ENCODE assay signal across 28 cellular contexts in genomic region chr6:28152531-28152930, GRCh38. TPM values are rescaled to one million over a fixed set of nuclear protein-coding genes. Genes with fewer than 3 reads are reported as not detected.
DNase-seq lines count a peak whose midpoint lies in the region; ATAC-seq, FAIRE-seq and TF ChIP-seq lines count a peak whose summit lies in the region.
"Had no signal": no experiment of that assay in that cellular context is flagged by ENCODE, and none has a peak within 500 bp of the region (broad histone marks: within the 10 kb centered on the region; RNA-seq: fewer than 3 reads in every experiment).

No MANE protein-coding gene starts in this region.

- peaks cover 46 to 88% of the 10 kb centered on the region in 2 experiments for H3K36me3 ChIP-seq in HepG2 (replicated peaks in 1 of 2; ENCODE audit: control insufficient read depth in 1 of 2, insufficient read depth in 2 of 2, low read length in 2 of 2)
- peaks cover 12 to 71% (median 40%) of the 10 kb centered on the region in 4 donors for H3K36me3 ChIP-seq in right lobe of liver
- peaks cover 98% of the 10 kb centered on the region for H3K36me3 ChIP-seq in K562 (ENCODE audit: control insufficient read depth, insufficient read depth, low read length)

- no TSS peak for BruUV-seq in HepG2 (replicated peaks; lab: Mats Ljungman, UMichigan)
- BruUV-seq in K562 (replicated peaks; lab: Mats Ljungman, UMichigan), result no TSS peak

- TF ChIP-seq EP300 in HepG2 (IDR thresholded peaks at IDR 0.05; ENCODE audit: low read depth in 2 of 2, low read length in 2 of 2) (no peak), HepG2 (CRISPR knock-in tag; IDR thresholded peaks at IDR 0.05; ENCODE audit: borderline replicate concordance) (no peak), K562 (IDR thresholded peaks at IDR 0.05; ENCODE audit: low read length) (no peak)

- H3K4me1 ChIP-seq in HepG2 (ENCODE audit: insufficient read depth, low read length) (no peaks in the 10 kb centered on the region), right lobe of liver (no peaks in the 10 kb centered on the region), K562 (replicated peaks in 1 of 2; ENCODE audit: control insufficient read depth in 2 of 2, insufficient read depth in 2 of 2, low read length in 2 of 2) (no peaks in the 10 kb centered on the region)
- H3K4me1 ChIP-seq: BE2C, BLaER1 had no signal

- H3K36me3 Mint-ChIP-seq in glutamatergic neuron (ENCODE audit: unreplicated experiment), result peaks cover 25% of the 10 kb centered on the region
- H3K36me3 Mint-ChIP-seq in activated T-cell treated with anti-CD3 and anti-CD28 coated beads, Interleukin-2, amount 50 U/mL, for 72 hours (ENCODE audit: insufficient read depth in 2 of 2), result peaks cover 41 to 70% of the 10 kb centered on the region in 2 donors

- TF ChIP-seq POLR2A in HepG2 (IDR thresholded peaks at IDR 0.05; ENCODE audit: insufficient read depth in 1 of 2, low read depth in 2 of 2, low read length in 2 of 2) (no peak), right lobe of liver (IDR thresholded peaks at IDR 0.05) (no peak), K562 (conservative IDR thresholded peaks at IDR 0.05) (no peak)

- no peak for DNase-seq in HepG2 (ENCODE audit: low spot score)
- DNase-seq in right lobe of liver, result no peak
- no peak for DNase-seq in K562 (ENCODE audit: extremely low read depth in 1 of 4, low spot score in 3 of 4)
- DNase-seq in glutamatergic neuron, result no peak
- no peak for DNase-seq in activated T-cell treated with anti-CD3 and anti-CD28 coated beads, Interleukin-2, amount 50 U/mL, for 72 hours
- DNase-seq: ACHN; BE2C; C1 segment of cervical spinal cord; CD4-positive, alpha-beta memory T cell; CD4-positive, CD25-positive, alpha-beta regulatory T cell; CD8-positive, alpha-beta memory T cell; COR-L47; DMS 273 treated with DMSO at 0.1 percent for 48 hours; DMS153; DMS53; DMS79; DND-41; EL; GDM1 had no signal

- peak overlapping the region; percentile 45 for H3K4me3 Mint-ChIP-seq in glutamatergic neuron (ENCODE audit: unreplicated experiment)
- no peak overlapping the region for H3K4me3 Mint-ChIP-seq in activated T-cell treated with anti-CD3 and anti-CD28 coated beads, Interleukin-2, amount 50 U/mL, for 72 hours
- H3K4me3 Mint-ChIP-seq: CD14-positive monocyte; CD4-positive, alpha-beta memory T cell; CD4-positive, CD25-positive, alpha-beta regulatory T cell; CD8-positive, alpha-beta memory T cell had no signal

- peaks cover 4% of the 10 kb centered on the region for H3K9me3 Mint-ChIP-seq in glutamatergic neuron (ENCODE audit: unreplicated experiment)
- peaks cover 5 to 6% of the 10 kb centered on the region in 2 donors for H3K9me3 Mint-ChIP-seq in activated T-cell treated with anti-CD3 and anti-CD28 coated beads, Interleukin-2, amount 50 U/mL, for 72 hours
- H3K9me3 Mint-ChIP-seq: CD8-positive, alpha-beta memory T cell had no signal

- no peak for TF ChIP-seq RAD21 in HepG2 (CRISPR knock-in tag; IDR thresholded peaks at IDR 0.05)
- TF ChIP-seq RAD21 in K562 (CRISPR knock-in tag; conservative IDR thresholded peaks at IDR 0.05 in 1 of 2, IDR thresholded peaks at IDR 0.05 in 1 of 2), result no peak

- 96% methylated on average over 2 of the region's 2 CpGs for WGBS in HepG2 (ENCODE audit: low lambda C conversion rate)
- whole genome bisulfite sequencing in right lobe of liver (ENCODE audit: insufficient coverage, low coverage, low lambda C conversion rate, missing lambda C conversion rate), result 85% methylated on average over 2 of the region's 2 CpGs
- 100% methylated on average over 2 of the region's 2 CpGs for WGBS in K562 (ENCODE audit: insufficient coverage, low coverage, missing lambda C conversion rate)

- H3K4me3 ChIP-seq in HepG2 (replicated peaks in 1 of 3; ENCODE audit: insufficient read depth in 1 of 3, low read depth in 2 of 3, low read length in 3 of 3) (no peak overlapping the region), right lobe of liver (no peak overlapping the region), K562 (no peak overlapping the region)
- H3K4me3 ChIP-seq: GM12878 had no signal

- POLR2A ChIA-PET in HepG2 (lab: Yijun Ruan, JAX), result interaction anchor here (0.8 to 0.9 kb wide), 2 partner anchors 9 kb away, joined by 3 to 5 read pairs; no protein-coding TSS in a partner anchor
- POLR2A ChIA-PET in K562 (lab: Yijun Ruan, JAX), result interaction anchor here (0.7 to 4.6 kb wide), 9 partner anchors 10 to 1216 kb away, joined by 3 to 50 read pairs (median 7); partner anchors contain the start of genes OR5V1, ZKSCAN8 and ZSCAN31

- in situ Hi-C loops in HepG2 (cut with HindIII; ENCODE audit: extremely low pct_ligation_motif_present, low pct_unique_long_range_greater_than_20kb), result no loop called here
- in situ Hi-C loops in K562 (cut with MboI), result no loop called here

- H3K4me2 ChIP-seq in HepG2 (ENCODE audit: low read depth, low read length) (no peak overlapping the region), K562 (ENCODE audit: insufficient read depth, low read length) (no peak overlapping the region)
- H3K4me2 ChIP-seq: BLaER1 had no signal

- H3K27me3 ChIP-seq in HepG2 (ENCODE audit: control insufficient read depth in 1 of 2, insufficient read depth in 2 of 2, low read length in 2 of 2) (no peaks in the 10 kb centered on the region), right lobe of liver (no peaks in the 10 kb centered on the region), K562 (ENCODE audit: control insufficient read depth in 2 of 2, insufficient read depth in 2 of 2, low read length in 2 of 2) (no peaks in the 10 kb centered on the region)
- H3K27me3 ChIP-seq: BE2C, BLaER1 had no signal

- CTCF ChIA-PET in HepG2 (lab: Yijun Ruan, JAX; ENCODE audit: low intra/inter-chr PET ratio, low total read pairs) (no interaction called here), K562 (lab: Yijun Ruan, JAX; ENCODE audit: low intra/inter-chr PET ratio) (no interaction called here)

- no peaks in the 10 kb centered on the region for H3K27me3 Mint-ChIP-seq in glutamatergic neuron (ENCODE audit: unreplicated experiment)
- no peaks in the 10 kb centered on the region for H3K27me3 Mint-ChIP-seq in activated T-cell treated with anti-CD3 and anti-CD28 coated beads, Interleukin-2, amount 50 U/mL, for 72 hours (ENCODE audit: low read depth)
- H3K27me3 Mint-ChIP-seq: CD4-positive, alpha-beta memory T cell; CD4-positive, CD25-positive, alpha-beta regulatory T cell; CD8-positive, alpha-beta memory T cell had no signal

- H3K9me3 ChIP-seq in HepG2 (ENCODE audit: low read length), result no peaks in the 10 kb centered on the region
- no peaks in the 10 kb centered on the region for H3K9me3 ChIP-seq in right lobe of liver
- peaks cover 14% of the 10 kb centered on the region for H3K9me3 ChIP-seq in K562 (replicated peaks; ENCODE audit: control insufficient read depth, insufficient read depth, low read depth, low read length)
- H3K9me3 ChIP-seq: BE2C had no signal

- H3K9ac ChIP-seq in HepG2 (ENCODE audit: insufficient read depth, low read depth, low read length) (no peak overlapping the region), K562 (ENCODE audit: insufficient read depth in 1 of 2, low read depth in 2 of 2, low read length in 2 of 2) (no peak overlapping the region)
- H3K9ac ChIP-seq: BLaER1 had no signal

- H3K27ac Mint-ChIP-seq in glutamatergic neuron (ENCODE audit: unreplicated experiment), result no peak overlapping the region
- no peak overlapping the region for H3K27ac Mint-ChIP-seq in activated T-cell treated with anti-CD3 and anti-CD28 coated beads, Interleukin-2, amount 50 U/mL, for 72 hours
- H3K27ac Mint-ChIP-seq: CD4-positive, CD25-positive, alpha-beta regulatory T cell; CD8-positive, alpha-beta memory T cell had no signal

- FAIRE-seq in HepG2 (lab: Jason Lieb, UNC) (no peak), K562 (lab: Jason Lieb, UNC) (no peak)
- FAIRE-seq: GM12892, GM18507, GM19239 had no signal

- no peak for TF ChIP-seq CTCF in HepG2 (CRISPR knock-in tag; IDR thresholded peaks at IDR 0.05)
- no peak for TF ChIP-seq CTCF in right lobe of liver (IDR thresholded peaks at IDR 0.05)
- no peak for TF ChIP-seq CTCF in K562 (IDR thresholded peaks at IDR 0.05 in 2 of 3, conservative IDR thresholded peaks at IDR 0.05 in 1 of 3; ENCODE audit: insufficient read depth in 2 of 3, low read depth in 1 of 3, low read length in 3 of 3)
- TF ChIP-seq CTCF in glutamatergic neuron (IDR thresholded peaks at IDR 0.05; ENCODE audit: partially characterized antibody, unreplicated experiment), result no peak

- no peaks in the 10 kb centered on the region for H4K20me1 ChIP-seq in HepG2 (ENCODE audit: insufficient read depth, low read length)
- H4K20me1 ChIP-seq in K562 (replicated peaks; ENCODE audit: control insufficient read depth, insufficient read depth, low read length), result no peaks in the 10 kb centered on the region

- no peak for ATAC-seq in HepG2
- no peak for ATAC-seq in right lobe of liver
- no peak for ATAC-seq in K562
- no peak for ATAC-seq in GM21423 (IDR thresholded peaks at IDR 0.05; ENCODE audit: unreplicated experiment)
- no peak for ATAC-seq in activated T-cell treated with anti-CD3 and anti-CD28 coated beads, Interleukin-2, amount 50 U/mL, for 72 hours (replicated peaks in 1 of 2)
- ATAC-seq: GM12878 had no signal

- H3K27ac ChIP-seq in HepG2 (ENCODE audit: extremely low read length, insufficient read depth, low read length), result no peak overlapping the region
- H3K27ac ChIP-seq in right lobe of liver, result no peak overlapping the region
- H3K27ac ChIP-seq in K562 (ENCODE audit: extremely low read depth, low read depth, low read length), result no peak overlapping the region
- H3K27ac ChIP-seq: 22Rv1, BLaER1 had no signal

- H2AFZ ChIP-seq in HepG2 (ENCODE audit: low read length), result no peak overlapping the region
- no peak overlapping the region for H2AFZ ChIP-seq in K562 (ENCODE audit: low read depth, low read length)

- intact Hi-C loops in HepG2 (cut with micrococcal nuclease; ENCODE audit: unreplicated experiment) (no loop called here), right lobe of liver (cut with DNase I) (no loop called here), K562 (cut with micrococcal nuclease) (no loop called here)

- H3K9me1 ChIP-seq in K562 (ENCODE audit: control insufficient read depth, insufficient read depth, low read length), result no peaks in the 10 kb centered on the region

- no peaks in the 10 kb centered on the region for H3K79me2 ChIP-seq in HepG2 (ENCODE audit: insufficient read depth, low read length)
- H3K79me2 ChIP-seq in K562 (ENCODE audit: control insufficient read depth, insufficient read depth, low read length), result peaks cover 6% of the 10 kb centered on the region; the same call in 2 of the 3 replicates

- no peaks in the 10 kb centered on the region for H3K4me1 Mint-ChIP-seq in glutamatergic neuron (ENCODE audit: low read depth, unreplicated experiment)
- no peaks in the 10 kb centered on the region for H3K4me1 Mint-ChIP-seq in activated T-cell treated with anti-CD3 and anti-CD28 coated beads, Interleukin-2, amount 50 U/mL, for 72 hours (ENCODE audit: low read depth)

RNA-seq across cellular contexts. Expression of gene ZKSCAN8, which starts 10.8 kb away (rescaled TPM):
- total RNA-seq in HepG2 (2016; rRNA removed; fragmentation: Illumina TruSeq; extraction: Trizol) (20.9 and 36.1 TPM in 2 replicates), right lobe of liver (1 to 10 TPM; 5.4 to 7.2 (median 6.8) TPM), K562 (2014; rRNA removed) (12.4 and 15.4 TPM in 2 replicates), K562 (2014; rRNA removed; fragmentation: Illumina TruSeq; extraction: Trizol) (21.7 and 25.3 TPM in 2 replicates), K562 (2015; rRNA removed; fragmentation: Illumina TruSeq; extraction: Trizol) (21.4 and 21.7 TPM in 2 replicates), K562 (2021) (26.7 and 29.9 TPM in 2 replicates), glutamatergic neuron (ENCODE audit: unreplicated experiment) (37.4 TPM)
- 1.4 and 2.6 TPM in 2 replicates for total RNA-seq in HepG2 (2016; cell fraction: cytosol; rRNA removed; fragmentation: Illumina TruSeq; extraction: Trizol; ENCODE audit: low read depth)
- total RNA-seq in HepG2 (2016; cell fraction: insoluble cytoplasmic fraction; rRNA removed; fragmentation: Illumina TruSeq; extraction: Trizol), result 18.7 and 32.4 TPM in 2 replicates
- total RNA-seq in HepG2 (2016; cell fraction: membrane; rRNA removed; fragmentation: Illumina TruSeq; extraction: Trizol), result 7.0 and 9.3 TPM in 2 replicates
- total RNA-seq in HepG2 (2016; cell fraction: nucleus; rRNA removed; fragmentation: Illumina TruSeq; extraction: Trizol), result 36.9 and 37.1 TPM in 2 replicates
- polyA plus RNA-seq in HepG2 (2011; rRNA removed) (10.8 and 12.4 TPM in 2 replicates), K562 (2011; rRNA removed) (22.1 and 40.4 TPM in 2 replicates), K562 (2014; fragmentation: Illumina TruSeq; extraction: Trizol) (35.5 and 37.7 TPM in 2 replicates), K562 (2014; fragmentation: Nextera tagmentation; extraction: Ambion mirVana) (1 to 10 TPM; 3.3 to 7.1 TPM), K562 (2014; rRNA removed) (21.8 and 24.4 TPM in 2 replicates)
- 4.4 and 7.8 TPM in 2 replicates for polyA plus RNA-seq in HepG2 (2011; cell fraction: cytosol; rRNA removed)
- 36.6 and 48.8 TPM in 2 replicates for polyA plus RNA-seq in HepG2 (2011; cell fraction: nucleus; rRNA removed)
- 20.0 and 21.0 TPM in 2 replicates for polyA plus RNA-seq in HepG2 (2012)
- 0.40 and 0.46 TPM in 2 replicates for polyA plus RNA-seq in HepG2 (2016; cell fraction: cytosol; fragmentation: Illumina TruSeq; extraction: Trizol; ENCODE audit: low read depth)
- polyA plus RNA-seq in HepG2 (2016; cell fraction: insoluble cytoplasmic fraction; fragmentation: Illumina TruSeq; extraction: Trizol; ENCODE audit: low read depth), result 18.2 and 19.7 TPM in 2 replicates
- polyA plus RNA-seq in HepG2 (2016; cell fraction: membrane; fragmentation: Illumina TruSeq; extraction: Trizol; ENCODE audit: low read depth), result 1.6 and 2.0 TPM in 2 replicates
- 42.0 and 45.6 TPM in 2 replicates for polyA plus RNA-seq in HepG2 (2016; cell fraction: nucleus; fragmentation: Illumina TruSeq; extraction: Trizol; ENCODE audit: insufficient read depth, low read depth)
- 16.6 and 22.5 TPM in 2 replicates for polyA minus RNA-seq in HepG2 (2011; rRNA and poly(A)+ RNA removed; ENCODE audit: low replicate concordance)
- polyA minus RNA-seq in HepG2 (2011; cell fraction: cytosol; rRNA and poly(A)+ RNA removed), result 21.0 and 24.8 TPM in 2 replicates
- 49.2 and 60.8 TPM in 2 replicates for polyA minus RNA-seq in HepG2 (2011; cell fraction: nucleus; rRNA and poly(A)+ RNA removed)
- total RNA-seq in K562 (2011; cell fraction: chromatin; rRNA removed; ENCODE audit: low replicate concordance), result 36.9 and 61.9 TPM in 2 replicates
- total RNA-seq in K562 (2011; cell fraction: nucleolus; rRNA removed), result 15.2 and 22.2 TPM in 2 replicates
- 40.5 and 82.1 TPM in 2 replicates for total RNA-seq in K562 (2011; cell fraction: nucleoplasm; rRNA removed)
- polyA plus RNA-seq in K562 (2011; cell fraction: cytosol; rRNA removed), result 7.6 and 24.2 TPM in 2 replicates
- polyA plus RNA-seq in K562 (2011; cell fraction: nucleus; rRNA removed), result 103 and 115 TPM in 2 replicates
- 15.2 and 22.1 TPM in 2 replicates for polyA plus RNA-seq in K562 (2012)
- 37.0 and 56.3 TPM in 2 replicates for polyA minus RNA-seq in K562 (2011; rRNA and poly(A)+ RNA removed)
- 24.8 and 28.7 TPM in 2 replicates for polyA minus RNA-seq in K562 (2011; cell fraction: cytosol; rRNA and poly(A)+ RNA removed)
- 22.8 and 48.3 TPM in 2 replicates for polyA minus RNA-seq in K562 (2011; cell fraction: nucleus; rRNA and poly(A)+ RNA removed)
- total RNA-seq in activated T-cell treated with anti-CD3 and anti-CD28 coated beads, Interleukin-2, amount 50 U/mL, for 72 hours, result 10 to 100 TPM; 29.8 to 32.0 TPM

RNA-seq across cellular contexts. Expression of gene ZSCAN16, which starts 28.1 kb away (rescaled TPM):
- total RNA-seq in HepG2 (2016; rRNA removed; fragmentation: Illumina TruSeq; extraction: Trizol) (12.7 and 13.4 TPM in 2 replicates), right lobe of liver (1 to 10 TPM; 1.5 to 2.0 (median 1.7) TPM), K562 (2014; rRNA removed) (not detected in 2 replicates), K562 (2014; rRNA removed; fragmentation: Illumina TruSeq; extraction: Trizol) (not detected in 2 replicates), K562 (2015; rRNA removed; fragmentation: Illumina TruSeq; extraction: Trizol) (not detected in 2 replicates), K562 (2021) (not detected in 2 replicates), glutamatergic neuron (ENCODE audit: unreplicated experiment) (20.0 TPM)
- 5.3 and 5.8 TPM in 2 replicates for total RNA-seq in HepG2 (2016; cell fraction: cytosol; rRNA removed; fragmentation: Illumina TruSeq; extraction: Trizol; ENCODE audit: low read depth)
- 12.9 and 16.5 TPM in 2 replicates for total RNA-seq in HepG2 (2016; cell fraction: insoluble cytoplasmic fraction; rRNA removed; fragmentation: Illumina TruSeq; extraction: Trizol)
- 6.3 and 10.0 TPM in 2 replicates for total RNA-seq in HepG2 (2016; cell fraction: membrane; rRNA removed; fragmentation: Illumina TruSeq; extraction: Trizol)
- total RNA-seq in HepG2 (2016; cell fraction: nucleus; rRNA removed; fragmentation: Illumina TruSeq; extraction: Trizol), result 12.2 and 14.1 TPM in 2 replicates
- polyA plus RNA-seq in HepG2 (2011; rRNA removed) (5.7 and 6.7 TPM in 2 replicates), K562 (2011; rRNA removed) (0.20 TPM in 1 of 2 replicates, not detected in the other), K562 (2014; fragmentation: Illumina TruSeq; extraction: Trizol) (not detected in 2 replicates), K562 (2014; fragmentation: Nextera tagmentation; extraction: Ambion mirVana) (under 1 TPM in 1 of 2 experiments, not detected in 1; 0.08 TPM), K562 (2014; rRNA removed) (not detected in 2 replicates)
- polyA plus RNA-seq in HepG2 (2011; cell fraction: cytosol; rRNA removed), result 3.2 and 3.8 TPM in 2 replicates
- polyA plus RNA-seq in HepG2 (2011; cell fraction: nucleus; rRNA removed), result 6.4 and 10.4 TPM in 2 replicates
- polyA plus RNA-seq in HepG2 (2012), result 6.3 and 6.6 TPM in 2 replicates
- polyA plus RNA-seq in HepG2 (2016; cell fraction: cytosol; fragmentation: Illumina TruSeq; extraction: Trizol; ENCODE audit: low read depth), result 2.4 and 2.5 TPM in 2 replicates
- 11.7 and 12.1 TPM in 2 replicates for polyA plus RNA-seq in HepG2 (2016; cell fraction: insoluble cytoplasmic fraction; fragmentation: Illumina TruSeq; extraction: Trizol; ENCODE audit: low read depth)
- polyA plus RNA-seq in HepG2 (2016; cell fraction: membrane; fragmentation: Illumina TruSeq; extraction: Trizol; ENCODE audit: low read depth), result 3.3 and 3.8 TPM in 2 replicates
- 14.2 and 14.4 TPM in 2 replicates for polyA plus RNA-seq in HepG2 (2016; cell fraction: nucleus; fragmentation: Illumina TruSeq; extraction: Trizol; ENCODE audit: insufficient read depth, low read depth)
- polyA minus RNA-seq in HepG2 (2011; rRNA and poly(A)+ RNA removed; ENCODE audit: low replicate concordance), result 2.9 and 4.3 TPM in 2 replicates
- 1.1 and 2.6 TPM in 2 replicates for polyA minus RNA-seq in HepG2 (2011; cell fraction: cytosol; rRNA and poly(A)+ RNA removed)
- polyA minus RNA-seq in HepG2 (2011; cell fraction: nucleus; rRNA and poly(A)+ RNA removed), result 13.9 and 21.8 TPM in 2 replicates
- not detected in 2 replicates for total RNA-seq in K562 (2011; cell fraction: chromatin; rRNA removed; ENCODE audit: low replicate concordance)
- total RNA-seq in K562 (2011; cell fraction: nucleolus; rRNA removed), result not detected in 2 replicates
- not detected in 2 replicates for total RNA-seq in K562 (2011; cell fraction: nucleoplasm; rRNA removed)
- 0.04 TPM in 1 of 2 replicates, not detected in the other for polyA plus RNA-seq in K562 (2011; cell fraction: cytosol; rRNA removed)
- polyA plus RNA-seq in K562 (2011; cell fraction: nucleus; rRNA removed), result 0.22 TPM in 1 of 2 replicates, not detected in the other
- polyA plus RNA-seq in K562 (2012), result 0.09 TPM in 1 of 2 replicates, not detected in the other
- 0.33 TPM in 1 of 2 replicates, not detected in the other for polyA minus RNA-seq in K562 (2011; rRNA and poly(A)+ RNA removed)
- polyA minus RNA-seq in K562 (2011; cell fraction: cytosol; rRNA and poly(A)+ RNA removed), result not detected in 2 replicates
- 0.44 TPM in 1 of 2 replicates, not detected in the other for polyA minus RNA-seq in K562 (2011; cell fraction: nucleus; rRNA and poly(A)+ RNA removed)
- total RNA-seq in activated T-cell treated with anti-CD3 and anti-CD28 coated beads, Interleukin-2, amount 50 U/mL, for 72 hours, result 1 to 10 TPM; 5.1 to 7.9 TPM
- total RNA-seq: G401 had no signal

Comparison
In these comparisons a context has a peak if more than half of its experiments do, and no peak if none do; other contexts are left out.
1. Of the 241 proteins assayed by ChIP-seq in both HepG2 and K562: peak only in HepG2: none; only in K562: MAFG; in both: MAFF and MAFK; in neither: 238.